ENCODE assay signal across 1 cellular context in the genomic region with DNA sequence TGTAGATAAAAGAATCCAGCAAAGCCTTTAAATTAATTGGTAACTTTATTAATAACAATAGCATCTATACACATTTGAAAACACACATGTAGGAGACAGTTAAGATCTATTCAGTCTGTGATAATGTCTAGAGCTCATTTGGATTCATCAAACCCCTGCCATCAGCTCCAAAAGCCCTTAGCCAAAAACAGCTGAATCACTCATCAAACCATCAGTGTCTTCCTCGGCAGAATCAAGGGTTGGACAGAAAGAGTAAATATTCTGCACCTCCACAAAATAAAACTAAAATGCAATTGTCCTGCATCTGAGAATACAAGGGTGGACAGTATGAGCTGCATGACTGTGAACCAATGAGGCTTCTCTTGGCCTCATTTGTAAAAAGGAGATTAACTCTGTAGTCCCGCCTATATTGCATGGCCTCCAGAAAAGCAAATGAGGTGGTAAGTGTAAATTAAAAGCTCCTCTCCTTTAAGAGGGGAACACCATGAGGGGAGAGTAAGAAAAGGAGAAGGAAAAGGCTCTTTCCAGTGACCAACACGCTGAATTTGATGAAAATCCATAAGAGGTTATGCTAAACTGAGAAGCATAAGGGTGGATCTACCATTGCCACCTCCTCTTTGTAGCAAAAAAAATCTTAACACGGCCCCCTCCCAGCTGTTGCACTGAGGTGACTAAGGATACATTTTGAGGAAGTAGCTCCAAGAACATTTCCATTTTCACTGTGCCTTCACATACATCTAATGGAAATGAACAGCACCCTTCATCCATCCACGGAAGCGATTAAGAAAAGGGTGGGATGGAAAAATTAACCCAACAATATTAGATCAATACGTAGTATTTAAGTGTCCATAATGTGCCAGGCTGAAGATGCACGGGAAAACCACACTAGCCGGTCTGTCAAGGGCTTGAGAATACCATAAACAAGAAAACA.
TF ChIP-seq lines count a peak whose summit lies in the region.

No MANE protein-coding gene starts in this region.

TF ChIP-seq in K562, 482 proteins besides CTCF, POLR2A, EP300 and RAD21 (continued from another document):
- TF ChIP-seq RREB1 (CRISPR knock-in tag; IDR thresholded peaks at IDR 0.05) (no peak), RHOXF2B (CRISPR knock-in tag; conservative IDR thresholded peaks at IDR 0.05) (no peak), ZNF253 (CRISPR knock-in tag; conservative IDR thresholded peaks at IDR 0.05) (no peak), SP1 (CRISPR knock-in tag; IDR thresholded peaks at IDR 0.05) (peak; percentile 31), TFAP4 (CRISPR knock-in tag; IDR thresholded peaks at IDR 0.05; ENCODE audit: borderline replicate concordance) (peak; percentile 74; the same call in 1 of the 2 replicates), ZKSCAN1 (IDR thresholded peaks at IDR 0.05; ENCODE audit: low read depth, low read length) (no peak), ZNF175 (CRISPR knock-in tag; IDR thresholded peaks at IDR 0.05; ENCODE audit: low read depth) (no peak), ETS2 (tag; IDR thresholded peaks at IDR 0.05; ENCODE audit: borderline replicate concordance, poor library complexity, severe bottlenecking) (no peak), ZNF830 (CRISPR knock-in tag; IDR thresholded peaks at IDR 0.05) (no peak), RAD51 (IDR thresholded peaks at IDR 0.05; ENCODE audit: borderline replicate concordance, low read depth) (no peak), PATZ1 (CRISPR knock-in tag; IDR thresholded peaks at IDR 0.05; ENCODE audit: borderline replicate concordance) (no peak), SLC30A9 (CRISPR knock-in tag; IDR thresholded peaks at IDR 0.05) (no peak), FIP1L1 (IDR thresholded peaks at IDR 0.05; ENCODE audit: low read depth, low read length, poor library complexity, severe bottlenecking) (no peak), NUFIP1 (IDR thresholded peaks at IDR 0.05; ENCODE audit: partially characterized antibody) (no peak), POLR2H (tag; IDR thresholded peaks at IDR 0.05; ENCODE audit: low read depth) (0 out of 2 replicates have a peak, but pooled peaks have one; percentile 15), POLR3A (IDR thresholded peaks at IDR 0.05; ENCODE audit: borderline replicate concordance, extremely low read depth, insufficient read depth, insufficient read length) (no peak), FOXA3 (CRISPR knock-in tag; conservative IDR thresholded peaks at IDR 0.05 in 1 of 2, IDR thresholded peaks at IDR 0.05 in 1 of 2) (no peak), ZNF589 (CRISPR knock-in tag; IDR thresholded peaks at IDR 0.05; ENCODE audit: low read depth) (0 out of 2 replicates have a peak, but pooled peaks have one; percentile 41), CREBBP (IDR thresholded peaks at IDR 0.05; ENCODE audit: low read depth, low read length) (no peak), SMARCA4 (IDR thresholded peaks at IDR 0.05) (peak; percentile 28), HNRNPH1 (optimal IDR thresholded peaks at IDR 0.05; ENCODE audit: low read depth, low read length) (no peak), HEY1 (CRISPR knock-in tag; IDR thresholded peaks at IDR 0.05; ENCODE audit: borderline replicate concordance) (no peak)
- TF ChIP-seq, protein P1, sequence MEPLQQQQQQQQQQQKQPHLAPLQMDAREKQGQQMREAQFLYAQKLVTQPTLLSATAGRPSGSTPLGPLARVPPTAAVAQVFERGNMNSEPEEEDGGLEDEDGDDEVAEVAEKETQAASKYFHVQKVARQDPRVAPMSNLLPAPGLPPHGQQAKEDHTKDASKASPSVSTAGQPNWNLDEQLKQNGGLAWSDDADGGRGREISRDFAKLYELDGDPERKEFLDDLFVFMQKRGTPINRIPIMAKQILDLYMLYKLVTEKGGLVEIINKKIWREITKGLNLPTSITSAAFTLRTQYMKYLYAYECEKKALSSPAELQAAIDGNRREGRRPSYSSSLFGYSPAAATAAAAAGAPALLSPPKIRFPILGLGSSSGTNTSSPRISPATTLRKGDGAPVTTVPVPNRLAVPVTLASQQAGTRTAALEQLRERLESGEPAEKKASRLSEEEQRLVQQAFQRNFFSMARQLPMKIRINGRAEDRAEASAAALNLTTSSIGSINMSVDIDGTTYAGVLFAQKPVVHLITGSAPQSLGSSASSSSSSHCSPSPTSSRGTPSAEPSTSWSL (CRISPR knock-in tag; IDR thresholded peaks at IDR 0.05; ENCODE audit: borderline replicate concordance) = no peak
- TF ChIP-seq, protein P2, sequence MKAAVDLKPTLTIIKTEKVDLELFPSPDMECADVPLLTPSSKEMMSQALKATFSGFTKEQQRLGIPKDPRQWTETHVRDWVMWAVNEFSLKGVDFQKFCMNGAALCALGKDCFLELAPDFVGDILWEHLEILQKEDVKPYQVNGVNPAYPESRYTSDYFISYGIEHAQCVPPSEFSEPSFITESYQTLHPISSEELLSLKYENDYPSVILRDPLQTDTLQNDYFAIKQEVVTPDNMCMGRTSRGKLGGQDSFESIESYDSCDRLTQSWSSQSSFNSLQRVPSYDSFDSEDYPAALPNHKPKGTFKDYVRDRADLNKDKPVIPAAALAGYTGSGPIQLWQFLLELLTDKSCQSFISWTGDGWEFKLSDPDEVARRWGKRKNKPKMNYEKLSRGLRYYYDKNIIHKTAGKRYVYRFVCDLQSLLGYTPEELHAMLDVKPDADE (conservative IDR thresholded peaks at IDR 0.05; ENCODE audit: control insufficient read depth, low read depth, low read length) = no peak
- TF ChIP-seq, protein P3, sequence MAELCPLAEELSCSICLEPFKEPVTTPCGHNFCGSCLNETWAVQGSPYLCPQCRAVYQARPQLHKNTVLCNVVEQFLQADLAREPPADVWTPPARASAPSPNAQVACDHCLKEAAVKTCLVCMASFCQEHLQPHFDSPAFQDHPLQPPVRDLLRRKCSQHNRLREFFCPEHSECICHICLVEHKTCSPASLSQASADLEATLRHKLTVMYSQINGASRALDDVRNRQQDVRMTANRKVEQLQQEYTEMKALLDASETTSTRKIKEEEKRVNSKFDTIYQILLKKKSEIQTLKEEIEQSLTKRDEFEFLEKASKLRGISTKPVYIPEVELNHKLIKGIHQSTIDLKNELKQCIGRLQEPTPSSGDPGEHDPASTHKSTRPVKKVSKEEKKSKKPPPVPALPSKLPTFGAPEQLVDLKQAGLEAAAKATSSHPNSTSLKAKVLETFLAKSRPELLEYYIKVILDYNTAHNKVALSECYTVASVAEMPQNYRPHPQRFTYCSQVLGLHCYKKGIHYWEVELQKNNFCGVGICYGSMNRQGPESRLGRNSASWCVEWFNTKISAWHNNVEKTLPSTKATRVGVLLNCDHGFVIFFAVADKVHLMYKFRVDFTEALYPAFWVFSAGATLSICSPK (IDR thresholded peaks at IDR 0.05; ENCODE audit: borderline replicate concordance) = no peak
- TF ChIP-seq, protein P4, sequence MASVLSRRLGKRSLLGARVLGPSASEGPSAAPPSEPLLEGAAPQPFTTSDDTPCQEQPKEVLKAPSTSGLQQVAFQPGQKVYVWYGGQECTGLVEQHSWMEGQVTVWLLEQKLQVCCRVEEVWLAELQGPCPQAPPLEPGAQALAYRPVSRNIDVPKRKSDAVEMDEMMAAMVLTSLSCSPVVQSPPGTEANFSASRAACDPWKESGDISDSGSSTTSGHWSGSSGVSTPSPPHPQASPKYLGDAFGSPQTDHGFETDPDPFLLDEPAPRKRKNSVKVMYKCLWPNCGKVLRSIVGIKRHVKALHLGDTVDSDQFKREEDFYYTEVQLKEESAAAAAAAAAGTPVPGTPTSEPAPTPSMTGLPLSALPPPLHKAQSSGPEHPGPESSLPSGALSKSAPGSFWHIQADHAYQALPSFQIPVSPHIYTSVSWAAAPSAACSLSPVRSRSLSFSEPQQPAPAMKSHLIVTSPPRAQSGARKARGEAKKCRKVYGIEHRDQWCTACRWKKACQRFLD (CRISPR knock-in tag; IDR thresholded peaks at IDR 0.05) = peak; percentile 48; the same call in 1 of the 2 replicates
TF ChIP-seq in K562: peak in this region for 54.
